ENCODE assay signal across 8 cellular contexts in the genomic region with DNA sequence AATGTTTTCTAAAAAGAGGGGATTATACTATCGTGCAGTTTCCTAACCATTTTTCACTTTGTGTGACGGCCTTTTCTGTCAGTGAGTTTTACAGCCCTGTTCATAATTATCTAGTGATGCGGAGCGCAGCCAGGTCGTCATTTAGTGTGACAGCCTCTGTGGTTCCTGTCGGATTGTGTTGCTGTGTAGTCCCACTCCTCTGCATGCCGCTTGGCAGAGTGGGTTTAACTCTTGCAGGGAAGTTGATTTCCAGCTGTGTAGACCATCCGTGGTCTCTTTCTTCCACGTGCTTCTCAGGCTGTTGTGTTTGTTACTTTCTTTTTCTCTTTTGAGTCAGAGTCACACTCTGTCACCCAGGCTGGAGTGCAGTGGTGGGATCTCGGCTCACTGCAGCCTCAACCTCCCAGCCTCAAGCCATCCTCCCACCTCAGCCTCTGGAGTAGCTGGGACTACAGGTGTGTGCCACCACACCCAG. TPM values are rescaled to one million over a fixed set of nuclear protein-coding genes. Genes with fewer than 3 reads are reported as not detected.
A peak's percentile ranks its signal among the peaks of the same experiment; 100 is the strongest.
DNase-seq lines count a peak whose midpoint lies in the region; ATAC-seq lines count a peak whose summit lies in the region.

No MANE protein-coding gene starts in this region.

- H3K36me3 Mint-ChIP-seq in activated T-cell treated with anti-CD3 and anti-CD28 coated beads, Interleukin-2, amount 50 U/mL, for 24 hours (ENCODE audit: low read depth), result peaks cover 35% of the 10 kb centered on the region
- peaks cover 29% of the 10 kb centered on the region for H3K36me3 Mint-ChIP-seq in activated naive CD8-positive, alpha-beta T cell treated with anti-CD3 and anti-CD28 coated beads, Interleukin-2, amount 50 U/mL, for 24 hours (ENCODE audit: low read depth)

- peak; percentile 38 for DNase-seq in activated T-cell treated with anti-CD3 and anti-CD28 coated beads, Interleukin-2, amount 50 U/mL, for 24 hours
- no peak for DNase-seq in activated T-cell treated with anti-CD3 and anti-CD28 coated beads for 4 hours
- DNase-seq in activated naive CD8-positive, alpha-beta T cell treated with anti-CD3 and anti-CD28 coated beads, Interleukin-2, amount 50 U/mL, for 24 hours, result no peak
- DNase-seq in stimulated activated CD8-positive, alpha-beta memory T cell treated with anti-CD3 and anti-CD28 coated beads, Interleukin-15, amount 100 ng/mL, for 4 hours (ENCODE audit: low read depth in 2 of 2), result peak; percentile 3 to 6
- no peak for DNase-seq in sciatic nerve (ENCODE audit: low spot score)
- no peak for DNase-seq in AG08396 (ENCODE audit: low spot score)

- no peaks in the 10 kb centered on the region for H3K27me3 Mint-ChIP-seq in activated T-cell treated with anti-CD3 and anti-CD28 coated beads, Interleukin-2, amount 50 U/mL, for 24 hours
- no peaks in the 10 kb centered on the region for H3K27me3 Mint-ChIP-seq in activated naive CD8-positive, alpha-beta T cell treated with anti-CD3 and anti-CD28 coated beads, Interleukin-2, amount 50 U/mL, for 24 hours

- peak overlapping the region; percentile 79 for H3K27ac Mint-ChIP-seq in activated T-cell treated with anti-CD3 and anti-CD28 coated beads, Interleukin-2, amount 50 U/mL, for 24 hours
- H3K27ac Mint-ChIP-seq in activated naive CD8-positive, alpha-beta T cell treated with anti-CD3 and anti-CD28 coated beads, Interleukin-2, amount 50 U/mL, for 24 hours, result peak overlapping the region; percentile 73

- intact Hi-C loops in sciatic nerve (cut with DNase I), result no loop called here

- H3K9me3 Mint-ChIP-seq in activated T-cell treated with anti-CD3 and anti-CD28 coated beads, Interleukin-2, amount 50 U/mL, for 24 hours, result no peaks in the 10 kb centered on the region
- H3K9me3 Mint-ChIP-seq in activated naive CD8-positive, alpha-beta T cell treated with anti-CD3 and anti-CD28 coated beads, Interleukin-2, amount 50 U/mL, for 24 hours, result no peaks in the 10 kb centered on the region

- peak overlapping the region; percentile 43 for H3K4me3 Mint-ChIP-seq in activated T-cell treated with anti-CD3 and anti-CD28 coated beads, Interleukin-2, amount 50 U/mL, for 24 hours
- H3K4me3 Mint-ChIP-seq in activated naive CD8-positive, alpha-beta T cell treated with anti-CD3 and anti-CD28 coated beads, Interleukin-2, amount 50 U/mL, for 24 hours, result peak overlapping the region; percentile 68

- H3K4me1 Mint-ChIP-seq in activated T-cell treated with anti-CD3 and anti-CD28 coated beads, Interleukin-2, amount 50 U/mL, for 24 hours (ENCODE audit: low read depth), result peaks cover 53% of the 10 kb centered on the region
- peaks cover 54% of the 10 kb centered on the region for H3K4me1 Mint-ChIP-seq in activated naive CD8-positive, alpha-beta T cell treated with anti-CD3 and anti-CD28 coated beads, Interleukin-2, amount 50 U/mL, for 24 hours

- ATAC-seq in HG02943 (IDR thresholded peaks at IDR 0.05; ENCODE audit: low read depth, unreplicated experiment) (peak; percentile 61), esophagus mucosa (no peak), sciatic nerve (no peak)
- peak; percentile 74 for ATAC-seq in activated naive CD8-positive, alpha-beta T cell treated with anti-CD3 and anti-CD28 coated beads, Interleukin-2, amount 50 U/mL, for 24 hours

RNA-seq across cellular contexts. Expression of gene RAN, which starts 8.6 kb away (rescaled TPM):
- 693 TPM for total RNA-seq in esophagus mucosa
- total RNA-seq in sciatic nerve, result 223 TPM

RNA-seq across cellular contexts. Expression of gene STX2, which starts 41.4 kb away (rescaled TPM):
- total RNA-seq in esophagus mucosa (1.8 TPM), sciatic nerve (35.0 TPM)

Comparison
In these comparisons a context has a peak if more than half of its experiments do, and no peak if none do; other contexts are left out.
1. DNase-seq: peak in activated T-cell treated with anti-CD3 and anti-CD28 coated beads, Interleukin-2, amount 50 U/mL, for 24 hours (single experiment) and stimulated activated CD8-positive, alpha-beta memory T cell treated with anti-CD3 and anti-CD28 coated beads, Interleukin-15, amount 100 ng/mL, for 4 hours (2 of 2); none in activated T-cell treated with anti-CD3 and anti-CD28 coated beads for 4 hours (single experiment), activated naive CD8-positive, alpha-beta T cell treated with anti-CD3 and anti-CD28 coated beads, Interleukin-2, amount 50 U/mL, for 24 hours (single experiment), sciatic nerve (single experiment) and AG08396 (single experiment).
2. ATAC-seq: peak in HG02943 (single experiment) and activated naive CD8-positive, alpha-beta T cell treated with anti-CD3 and anti-CD28 coated beads, Interleukin-2, amount 50 U/mL, for 24 hours (single experiment); none in esophagus mucosa (single experiment) and sciatic nerve (single experiment).
3. RNA of gene STX2, which starts 41.4 kb away (total RNA-seq): 35.0 TPM in sciatic nerve (single experiment); 1.8 TPM in esophagus mucosa (single experiment); every median in the first group is over 10 times any median in the second.